ENCODE assay signal across 10 cellular contexts in the genomic region with DNA sequence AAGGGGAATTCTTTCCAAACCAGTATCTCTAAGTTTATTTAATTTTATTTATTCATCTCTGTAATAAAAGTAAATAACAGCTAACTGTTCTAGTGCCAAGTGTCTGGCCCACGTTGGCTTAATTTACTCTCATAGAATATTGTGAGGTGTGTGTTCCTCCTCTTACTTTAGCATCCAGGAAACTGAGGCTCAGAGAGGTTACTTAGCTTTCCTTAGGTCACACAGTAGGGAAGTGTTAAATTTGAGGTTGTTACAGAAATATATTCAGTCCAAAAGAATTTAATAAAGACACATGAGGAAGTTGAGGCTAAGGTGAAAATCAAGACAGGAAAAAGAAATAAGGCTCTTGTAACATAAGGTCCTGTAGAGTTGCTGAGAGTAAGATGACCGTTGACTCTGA.
"Had no signal": no experiment of that assay in that cellular context is flagged by ENCODE, and none has a peak within 500 bp of the region (broad histone marks: within the 10 kb centered on the region; RNA-seq: fewer than 3 reads in every experiment).

No MANE protein-coding gene starts in this region.

- H3K36me3 ChIP-seq: HAP-1 had no signal

- H3K4me1 ChIP-seq: HAP-1 had no signal

- FAIRE-seq: H1, H54 had no signal

- H3K4me3 ChIP-seq: GM23248, GM23338, HAP-1 had no signal

- H3K9ac ChIP-seq: GM23248 had no signal

- H2AFZ ChIP-seq: GM23248 had no signal

- H3K4me3 Mint-ChIP-seq: GM23338, H9, HFFc6 had no signal

- H3K27ac Mint-ChIP-seq: GM23338, H9, HFFc6 had no signal

- ATAC-seq: GM23338 had no signal

- H3K9me3 ChIP-seq: HAP-1 had no signal

- DNase-seq: GM23248, GOT3, H7, H9, HCEC 1CT, HFFc6 had no signal

- H3K27ac ChIP-seq: GM23248 had no signal

- H3K4me2 ChIP-seq: GM23338 had no signal

- H3K9me3 Mint-ChIP-seq: GM23338, H9, HFFc6 had no signal
